ENCODE assay signal across 12 cellular contexts in genomic region chr7:44112231-44112996, GRCh38. TPM values are rescaled to one million over a fixed set of nuclear protein-coding genes. Genes with fewer than 3 reads are reported as not detected.
A peak's percentile ranks its signal among the peaks of the same experiment; 100 is the strongest.
DNase-seq lines count a peak whose midpoint lies in the region; ATAC-seq and TF ChIP-seq lines count a peak whose summit lies in the region.
"Had no signal": no experiment of that assay in that cellular context is flagged by ENCODE, and none has a peak within 500 bp of the region (broad histone marks: within the 10 kb centered on the region; RNA-seq: fewer than 3 reads in every experiment).

No MANE protein-coding gene starts in this region.

- H3K4me3 Mint-ChIP-seq in stimulated activated naive B cell treated with anti-CD40 and anti-IgM and Interleukin-4, amounts not matched to agents 10 μg/mL and 1 μg/mL and 100 μg/mL, for 72 hours = peak overlapping the region in 1 of 2 donors; percentile 19
- H3K4me3 Mint-ChIP-seq: activated naive CD8-positive, alpha-beta T cell treated with anti-CD3 and anti-CD28 coated beads, Interleukin-2, amount 50 U/mL, for 24 hours; central memory CD8-positive, alpha-beta T cell had no signal

- H3K79me2 ChIP-seq in Karpas-422 (ENCODE audit: low read length) = no peaks in the 10 kb centered on the region

- H3K27ac ChIP-seq in left ventricle myocardium inferior (replicated peaks) = no peak overlapping the region
- H3K27ac ChIP-seq in Karpas-422 (ENCODE audit: low read length) = no peak overlapping the region
- H3K27ac ChIP-seq in coronary artery = peak overlapping the region; percentile 27 to 99
- H3K27ac ChIP-seq: HL-60 had no signal

- H3K27ac Mint-ChIP-seq in stimulated activated naive B cell treated with anti-CD40 and anti-IgM and Interleukin-4, amounts not matched to agents 10 μg/mL and 1 μg/mL and 100 μg/mL, for 72 hours = peak overlapping the region; percentile 44
- H3K27ac Mint-ChIP-seq: activated naive CD8-positive, alpha-beta T cell treated with anti-CD3 and anti-CD28 coated beads, Interleukin-2, amount 50 U/mL, for 24 hours had no signal

- ATAC-seq in Right ventricle myocardium inferior (no peak), GM21515 (IDR thresholded peaks at IDR 0.05; ENCODE audit: unreplicated experiment) (no peak)
- ATAC-seq in stimulated activated naive B cell treated with anti-CD40 and anti-IgM and Interleukin-4, amounts not matched to agents 10 μg/mL and 1 μg/mL and 100 μg/mL, for 72 hours (replicated peaks) = no peak
- ATAC-seq: activated naive CD8-positive, alpha-beta T cell treated with anti-CD3 and anti-CD28 coated beads, Interleukin-2, amount 50 U/mL, for 24 hours had no signal

- no peaks in the 10 kb centered on the region; the same call in 1 of the 2 replicates for H4K20me1 ChIP-seq in Karpas-422 (ENCODE audit: insufficient read depth, low read depth, low read length)

- H3K9me3 ChIP-seq in left ventricle myocardium inferior (replicated peaks) = no peaks in the 10 kb centered on the region
- no peaks in the 10 kb centered on the region for H3K9me3 ChIP-seq in Karpas-422 (ENCODE audit: low read length)

- no peaks in the 10 kb centered on the region for H3K9me3 Mint-ChIP-seq in stimulated activated naive B cell treated with anti-CD40 and anti-IgM and Interleukin-4, amounts not matched to agents 10 μg/mL and 1 μg/mL and 100 μg/mL, for 72 hours
- H3K9me3 Mint-ChIP-seq: activated naive CD8-positive, alpha-beta T cell treated with anti-CD3 and anti-CD28 coated beads, Interleukin-2, amount 50 U/mL, for 24 hours; central memory CD8-positive, alpha-beta T cell had no signal

- H3K9me2 ChIP-seq in Karpas-422 (replicated peaks; ENCODE audit: insufficient read depth, low read length) = no peaks in the 10 kb centered on the region

- intact Hi-C loops in Right ventricle myocardium inferior (cut with DNase I) (no loop called here), left ventricle myocardium inferior (cut with micrococcal nuclease) (no loop called here)

- no peak overlapping the region for H3K9ac ChIP-seq in Karpas-422 (ENCODE audit: low read length)

- peaks cover 40 to 61% of the 10 kb centered on the region in 2 donors for H3K36me3 Mint-ChIP-seq in stimulated activated naive B cell treated with anti-CD40 and anti-IgM and Interleukin-4, amounts not matched to agents 10 μg/mL and 1 μg/mL and 100 μg/mL, for 72 hours

- DNase-seq in Right ventricle myocardium inferior (ENCODE audit: missing footprints) (peak; percentile 72), left ventricle myocardium inferior (no peak), Karpas-422 (peak; percentile 61), coronary artery (ENCODE audit: low spot score) (no peak), NK-92 (lab: John Stamatoyannopoulos, UW; ENCODE audit: unreplicated experiment) (no peak)
- no peak for DNase-seq in stimulated activated naive B cell treated with anti-CD40 and anti-IgM and Interleukin-4, amounts not matched to agents 10 μg/mL and 1 μg/mL and 100 μg/mL, for 72 hours
- no peak for DNase-seq in activated CD4-positive, alpha-beta T cell treated with anti-CD3 and anti-CD28 coated beads, Interleukin-2, amount 50 U/mL, for 4 hours
- DNase-seq: activated naive CD8-positive, alpha-beta T cell treated with anti-CD3 and anti-CD28 coated beads, Interleukin-2, amount 50 U/mL, for 24 hours had no signal

- peaks cover 19% of the 10 kb centered on the region for H3K4me1 ChIP-seq in left ventricle myocardium inferior
- H3K4me1 ChIP-seq in Karpas-422 (ENCODE audit: low read length) = peaks cover 17% of the 10 kb centered on the region

- no peaks in the 10 kb centered on the region for H3K27me3 Mint-ChIP-seq in stimulated activated naive B cell treated with anti-CD40 and anti-IgM and Interleukin-4, amounts not matched to agents 10 μg/mL and 1 μg/mL and 100 μg/mL, for 72 hours
- H3K27me3 Mint-ChIP-seq: activated naive CD8-positive, alpha-beta T cell treated with anti-CD3 and anti-CD28 coated beads, Interleukin-2, amount 50 U/mL, for 24 hours had no signal

- H2AFZ ChIP-seq in Karpas-422 (ENCODE audit: low read length) = no peak overlapping the region

- H3K36me3 ChIP-seq in left ventricle myocardium inferior (peaks cover 22% of the 10 kb centered on the region), Karpas-422 (ENCODE audit: insufficient read depth, low read length) (peaks cover 2% of the 10 kb centered on the region; the same call in 1 of the 2 replicates)

- H3K4me3 ChIP-seq in left ventricle myocardium inferior (no peak overlapping the region), Karpas-422 (ENCODE audit: low read length) (no peak overlapping the region), coronary artery (peak overlapping the region; percentile 5)

- no peaks in the 10 kb centered on the region for H3K27me3 ChIP-seq in left ventricle myocardium inferior (ENCODE audit: low read depth)
- no peaks in the 10 kb centered on the region for H3K27me3 ChIP-seq in Karpas-422 (ENCODE audit: low read length)

- peaks cover 4 to 17% of the 10 kb centered on the region in 2 donors for H3K4me1 Mint-ChIP-seq in stimulated activated naive B cell treated with anti-CD40 and anti-IgM and Interleukin-4, amounts not matched to agents 10 μg/mL and 1 μg/mL and 100 μg/mL, for 72 hours
- H3K4me1 Mint-ChIP-seq: activated naive CD8-positive, alpha-beta T cell treated with anti-CD3 and anti-CD28 coated beads, Interleukin-2, amount 50 U/mL, for 24 hours; central memory CD8-positive, alpha-beta T cell had no signal

- no peak overlapping the region for H3K4me2 ChIP-seq in Karpas-422 (ENCODE audit: low read depth, low read length, poor library complexity, severe bottlenecking)

- TF ChIP-seq CTCF in left ventricle myocardium inferior (IDR thresholded peaks at IDR 0.05; ENCODE audit: borderline replicate concordance) = no peak
- TF ChIP-seq CTCF in coronary artery (IDR thresholded peaks at IDR 0.05) = no peak

RNA-seq across cellular contexts. Expression of gene AEBP1, which starts 8.3 kb away (rescaled TPM):
- total RNA-seq in Right ventricle myocardium inferior = 13.6 TPM
- 20.5 TPM for total RNA-seq in left ventricle myocardium inferior
- total RNA-seq in Karpas-422 (2014; rRNA removed; shearing (Covaris generic); ENCODE audit: low replicate concordance) = 5.9 TPM in 1 of 2 replicates, not detected in the other

RNA-seq across cellular contexts. Expression of gene POLD2, which starts 10.9 kb away (rescaled TPM):
- total RNA-seq in Right ventricle myocardium inferior (87.3 TPM), left ventricle myocardium inferior (78.0 TPM)
- total RNA-seq in Karpas-422 (2014; rRNA removed; shearing (Covaris generic); ENCODE audit: low replicate concordance) = 165 and 217 TPM in 2 replicates

RNA-seq across cellular contexts. Expression of gene MYL7, which starts 28.7 kb away (rescaled TPM):
- 3,838 TPM for total RNA-seq in Right ventricle myocardium inferior
- 518 TPM for total RNA-seq in left ventricle myocardium inferior
- total RNA-seq in Karpas-422 (2014; rRNA removed; shearing (Covaris generic); ENCODE audit: low replicate concordance) = not detected in 2 replicates
- total RNA-seq: OCI-LY7 had no signal

RNA-seq across cellular contexts. Expression of gene POLM, which starts 30.1 kb away (rescaled TPM):
- 16.1 TPM for total RNA-seq in Right ventricle myocardium inferior
- total RNA-seq in left ventricle myocardium inferior = 12.4 TPM
- total RNA-seq in Karpas-422 (2014; rRNA removed; shearing (Covaris generic); ENCODE audit: low replicate concordance) = 34.5 and 47.1 TPM in 2 replicates

RNA-seq across cellular contexts. Expression of gene PGAM2, which starts 47.0 kb away (rescaled TPM):
- total RNA-seq in Right ventricle myocardium inferior = 1,123 TPM
- total RNA-seq in left ventricle myocardium inferior = 671 TPM
- 1.9 TPM in 1 of 2 replicates, not detected in the other for total RNA-seq in Karpas-422 (2014; rRNA removed; shearing (Covaris generic); ENCODE audit: low replicate concordance)

Comparison
In these comparisons a context has a peak if more than half of its experiments do, and no peak if none do; other contexts are left out.
1. DNase-seq: peak in Right ventricle myocardium inferior (single experiment) and Karpas-422 (single experiment); none in left ventricle myocardium inferior (single experiment), coronary artery (single experiment), stimulated activated naive B cell treated with anti-CD40 and anti-IgM and Interleukin-4, amounts not matched to agents 10 μg/mL and 1 μg/mL and 100 μg/mL, for 72 hours (single experiment), NK-92 (single experiment) and activated CD4-positive, alpha-beta T cell treated with anti-CD3 and anti-CD28 coated beads, Interleukin-2, amount 50 U/mL, for 4 hours (0 of 2).
2. H3K27ac ChIP-seq: peak in coronary artery (2 of 2); none in left ventricle myocardium inferior (single experiment) and Karpas-422 (single experiment).
3. RNA of gene MYL7, which starts 28.7 kb away (total RNA-seq): 3,838 TPM in Right ventricle myocardium inferior (single experiment) and 518 TPM in left ventricle myocardium inferior (single experiment); not detected in Karpas-422; every median in the first group is over 100 times any median in the second.